9 cellular contexts compared by ENCODE assay signal in the genomic region with DNA sequence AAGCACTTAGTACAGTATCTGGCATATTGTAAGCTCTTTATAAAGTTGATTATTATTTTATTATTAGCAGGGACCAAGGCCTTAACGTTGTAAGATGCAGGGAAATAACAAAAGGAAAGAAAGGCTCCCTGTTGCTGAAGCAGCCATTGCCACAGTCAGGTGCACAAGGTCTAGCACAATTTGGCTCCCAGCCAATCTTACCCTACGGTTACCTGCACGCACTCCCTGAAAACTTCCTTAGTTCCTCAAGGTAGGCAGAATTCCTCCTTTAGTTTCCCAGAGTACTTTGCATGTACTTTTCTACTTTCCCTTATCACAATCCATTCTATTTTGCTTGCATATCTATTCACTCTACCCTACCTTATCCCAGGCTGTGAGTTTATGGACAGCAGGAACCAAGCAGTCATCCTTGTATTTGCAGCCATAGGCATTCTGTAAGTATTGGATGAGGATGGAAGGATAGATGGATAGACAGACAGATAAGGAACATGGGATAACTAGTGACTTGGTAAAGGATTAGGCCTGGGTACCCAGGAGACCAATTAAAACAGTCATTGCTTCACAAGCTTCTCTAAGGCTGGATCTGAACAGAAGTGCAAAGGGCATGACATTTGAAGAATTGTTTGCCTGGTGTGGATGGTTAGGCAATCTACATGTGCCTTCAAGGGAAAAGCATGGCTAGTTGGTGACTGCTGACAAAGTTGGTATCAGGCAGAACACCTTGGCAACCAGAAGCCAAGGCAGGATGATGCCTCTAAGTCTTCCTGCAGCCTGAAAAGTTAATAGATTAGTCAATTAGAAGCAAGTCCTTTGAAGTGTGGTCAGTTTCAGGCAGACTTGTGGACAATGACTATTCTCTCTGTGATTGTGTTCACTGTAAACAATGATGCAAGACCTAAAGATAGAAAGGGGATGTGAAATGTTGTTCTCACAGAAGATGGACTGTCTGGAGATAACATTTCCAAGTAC. TPM values are rescaled to one million over a fixed set of nuclear protein-coding genes. Genes with fewer than 3 reads are reported as not detected.
A peak's percentile ranks its signal among the peaks of the same experiment; 100 is the strongest.
DNase-seq lines count a peak whose midpoint lies in the region; ATAC-seq and TF ChIP-seq lines count a peak whose summit lies in the region.
"Had no signal": no experiment of that assay in that cellular context is flagged by ENCODE, and none has a peak within 500 bp of the region (broad histone marks: within the 10 kb centered on the region; RNA-seq: fewer than 3 reads in every experiment).

No MANE protein-coding gene starts in this region.

- peaks cover 4% of the 10 kb centered on the region for H3K4me1 Mint-ChIP-seq in activated naive CD8-positive, alpha-beta T cell treated with anti-CD3 and anti-CD28 coated beads, Interleukin-2, amount 50 U/mL, for 24 hours
- peaks cover 5% of the 10 kb centered on the region for H3K4me1 Mint-ChIP-seq in activated naive CD8-positive, alpha-beta T cell treated with anti-CD3 and anti-CD28 coated beads for 36 hours

- peak; percentile 36 for ATAC-seq in activated naive CD8-positive, alpha-beta T cell treated with anti-CD3 and anti-CD28 coated beads, Interleukin-2, amount 50 U/mL, for 24 hours
- ATAC-seq in HG03095 (IDR thresholded peaks at IDR 0.05; ENCODE audit: unreplicated experiment): peak; percentile 96
- ATAC-seq in heart left ventricle: no peak

- intact Hi-C loops in heart left ventricle (cut with DNase I): no loop called here

- H3K9me3 ChIP-seq in heart left ventricle (no peaks in the 10 kb centered on the region), MG63 (no peaks in the 10 kb centered on the region)

- no peak overlapping the region for H3K27ac Mint-ChIP-seq in activated naive CD8-positive, alpha-beta T cell treated with anti-CD3 and anti-CD28 coated beads, Interleukin-2, amount 50 U/mL, for 24 hours
- no peak overlapping the region for H3K27ac Mint-ChIP-seq in activated naive CD8-positive, alpha-beta T cell treated with anti-CD3 and anti-CD28 coated beads for 36 hours

- H3K36me3 ChIP-seq in heart left ventricle (peaks cover 0 to 43% (median 3%) of the 10 kb centered on the region in 9 donors), MG63 (no peaks in the 10 kb centered on the region)

- DNase-seq in activated naive CD8-positive, alpha-beta T cell treated with anti-CD3 and anti-CD28 coated beads, Interleukin-2, amount 50 U/mL, for 24 hours: no peak
- DNase-seq in activated naive CD8-positive, alpha-beta T cell treated with anti-CD3 and anti-CD28 coated beads for 36 hours: no peak
- DNase-seq in cardiac fibroblast (ENCODE audit: low read depth in 2 of 2): peak; percentile 14 to 27
- no peak for DNase-seq in heart left ventricle
- DNase-seq in activated CD4-positive, alpha-beta T cell treated with anti-CD3 and anti-CD28 coated beads for 48 hours: no peak
- DNase-seq in activated CD8-positive, alpha-beta memory T cell treated with anti-CD3 and anti-CD28 coated beads, Interleukin-2, amount 50 U/mL, for 48 hours: no peak
- DNase-seq in MG63: no peak

- H3K36me3 Mint-ChIP-seq in activated naive CD8-positive, alpha-beta T cell treated with anti-CD3 and anti-CD28 coated beads, Interleukin-2, amount 50 U/mL, for 24 hours (ENCODE audit: low read depth): no peaks in the 10 kb centered on the region
- H3K36me3 Mint-ChIP-seq in activated naive CD8-positive, alpha-beta T cell treated with anti-CD3 and anti-CD28 coated beads for 36 hours: no peaks in the 10 kb centered on the region

- no peaks in the 10 kb centered on the region for H3K27me3 ChIP-seq in heart left ventricle
- H3K27me3 ChIP-seq in MG63: no peaks in the 10 kb centered on the region

- no peaks in the 10 kb centered on the region for H3K27me3 Mint-ChIP-seq in activated naive CD8-positive, alpha-beta T cell treated with anti-CD3 and anti-CD28 coated beads, Interleukin-2, amount 50 U/mL, for 24 hours
- H3K27me3 Mint-ChIP-seq in activated naive CD8-positive, alpha-beta T cell treated with anti-CD3 and anti-CD28 coated beads for 36 hours: no peaks in the 10 kb centered on the region

- H3K27ac ChIP-seq in heart left ventricle: no peak overlapping the region
- H3K27ac ChIP-seq: C4-2B had no signal

- peaks cover 0 to 19% (median 0%) of the 10 kb centered on the region in 12 donors for H3K4me1 ChIP-seq in heart left ventricle

- TF ChIP-seq POLR2A in heart left ventricle (IDR thresholded peaks at IDR 0.05): no peak

- TF ChIP-seq CTCF in cardiac fibroblast (IDR thresholded peaks at IDR 0.05; ENCODE audit: low read depth, low read length): no peak
- TF ChIP-seq CTCF in heart left ventricle (IDR thresholded peaks at IDR 0.05): no peak

- WGBS in heart left ventricle, 4 donors: 82 to 91% (median 89%) methylated on average over 3 of the region's 3 CpGs

- H3K4me3 Mint-ChIP-seq in activated naive CD8-positive, alpha-beta T cell treated with anti-CD3 and anti-CD28 coated beads, Interleukin-2, amount 50 U/mL, for 24 hours: no peak overlapping the region
- no peak overlapping the region for H3K4me3 Mint-ChIP-seq in activated naive CD8-positive, alpha-beta T cell treated with anti-CD3 and anti-CD28 coated beads for 36 hours

- H3K4me3 ChIP-seq in cardiac fibroblast (replicated peaks in 1 of 2; ENCODE audit: low read depth in 2 of 2, low read length in 2 of 2) (no peak overlapping the region), heart left ventricle (no peak overlapping the region), MG63 (no peak overlapping the region)

- H3K9me3 Mint-ChIP-seq in activated naive CD8-positive, alpha-beta T cell treated with anti-CD3 and anti-CD28 coated beads, Interleukin-2, amount 50 U/mL, for 24 hours: no peaks in the 10 kb centered on the region
- no peaks in the 10 kb centered on the region for H3K9me3 Mint-ChIP-seq in activated naive CD8-positive, alpha-beta T cell treated with anti-CD3 and anti-CD28 coated beads for 36 hours

RNA-seq across cellular contexts. Expression of gene JAK1, which starts 20.8 kb away (rescaled TPM):
- 10 to 100 TPM; 85.6 to 88.0 TPM for total RNA-seq in activated naive CD8-positive, alpha-beta T cell treated with anti-CD3 and anti-CD28 coated beads for 36 hours
- 100 to 1,000 TPM in 4 of 9 donors, 10 to 100 TPM in 5; 85.6 to 189 (median 96.5) TPM for total RNA-seq in heart left ventricle
- polyA plus RNA-seq in heart left ventricle: 10 to 100 TPM; 20.5 to 73.7 TPM
- 58.9 and 61.9 TPM in 2 replicates for total RNA-seq in MG63 (2014; rRNA removed; shearing (Covaris generic); ENCODE audit: low replicate concordance)

Comparison
In these comparisons a context has a peak if more than half of its experiments do, and no peak if none do; other contexts are left out.
1. ATAC-seq: peak in activated naive CD8-positive, alpha-beta T cell treated with anti-CD3 and anti-CD28 coated beads, Interleukin-2, amount 50 U/mL, for 24 hours (single experiment) and HG03095 (single experiment); none in heart left ventricle (0 of 4).
2. DNase-seq: peak in cardiac fibroblast (2 of 2); none in activated naive CD8-positive, alpha-beta T cell treated with anti-CD3 and anti-CD28 coated beads, Interleukin-2, amount 50 U/mL, for 24 hours (single experiment), activated naive CD8-positive, alpha-beta T cell treated with anti-CD3 and anti-CD28 coated beads for 36 hours (single experiment), heart left ventricle (0 of 5), activated CD4-positive, alpha-beta T cell treated with anti-CD3 and anti-CD28 coated beads for 48 hours (single experiment), activated CD8-positive, alpha-beta memory T cell treated with anti-CD3 and anti-CD28 coated beads, Interleukin-2, amount 50 U/mL, for 48 hours (single experiment) and MG63 (single experiment).